Comparison of ENCODE assay signal across 25 cellular contexts in the genomic region with DNA sequence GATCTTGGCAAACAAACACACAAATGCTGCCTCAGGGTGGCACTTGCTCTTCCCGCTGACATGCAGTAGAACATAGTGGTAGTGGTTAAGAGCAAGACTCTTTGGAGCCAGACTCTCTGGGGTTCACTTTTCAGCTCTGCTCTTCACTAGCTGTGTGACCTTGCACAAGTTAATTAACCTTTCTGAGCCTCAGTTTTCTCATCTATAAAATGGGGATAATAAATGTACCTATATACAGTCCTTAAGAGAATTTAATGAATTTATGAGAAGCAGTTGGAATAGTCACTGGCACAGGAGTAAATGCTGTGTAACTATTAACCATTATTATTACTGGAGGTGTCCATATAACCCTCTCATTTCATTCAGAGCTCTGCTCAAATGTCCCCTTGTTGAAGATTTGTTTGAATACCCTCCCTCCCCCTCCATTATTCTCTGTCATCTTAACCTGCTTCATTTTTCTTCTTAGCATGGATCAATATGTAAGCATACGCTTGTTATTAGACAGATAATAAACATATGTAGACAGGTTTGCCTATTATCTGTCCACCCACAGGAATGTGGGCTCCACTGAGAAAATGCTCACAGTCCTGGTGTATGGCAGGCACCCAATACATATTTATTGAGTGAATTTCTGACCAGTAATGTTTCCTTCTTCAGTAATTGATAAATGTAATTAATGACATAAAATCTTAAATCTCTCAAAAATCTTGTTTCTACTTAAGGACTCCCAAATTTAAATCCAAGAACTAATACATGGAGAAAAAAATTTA.
"Had no signal": no experiment of that assay in that cellular context is flagged by ENCODE, and none has a peak within 500 bp of the region (broad histone marks: within the 10 kb centered on the region; RNA-seq: fewer than 3 reads in every experiment).

No MANE protein-coding gene starts in this region.

- DNase-seq: activated CD4-positive, alpha-beta memory T cell treated with anti-CD3 and anti-CD28 coated beads for 36 hours; activated CD4-positive, alpha-beta T cell treated with anti-CD3 and anti-CD28 coated beads, Interleukin-2, amount 10 ng/mL, durations not matched to agents 7 days and 5 days; activated CD4-positive, CD25-positive, alpha-beta regulatory T cell; activated gamma-delta T cell; activated naive CD4-positive, alpha-beta T cell treated with anti-CD3 and anti-CD28 coated beads, Interleukin-2, amount 10 ng/mL, durations not matched to agents 7 days and 5 days; activated naive CD8-positive, alpha-beta T cell treated with anti-CD3 and anti-CD28 coated beads, Interleukin-2, amount 10 ng/mL, durations not matched to agents 7 days and 5 days; activated T-cell treated with anti-CD3 and anti-CD28 coated beads for 4 hours; activated T-cell treated with anti-CD3 and anti-CD28 coated beads, Interleukin-2, amount 50 U/mL, for 48 hours; adrenal gland; anterior cingulate cortex; body of pancreas; central memory CD4-positive, alpha-beta T cell; NCI-H1105 treated with DMSO at 0.1 percent for 48 hours; NCI-H1436 treated with DMSO at 0.1 percent for 48 hours; NCI-H187; NCI-H2081; NCI-H446 treated with DMSO at 0.1 percent for 48 hours; NCI-H524 treated with DMSO at 0.1 percent for 48 hours; NCI-H82; SIG-M5; T-helper 17 cell; T1000 had no signal

- H3K4me1 Mint-ChIP-seq: activated CD4-positive, alpha-beta T cell treated with anti-CD3 and anti-CD28 coated beads, Interleukin-2, amount 10 ng/mL, durations not matched to agents 7 days and 5 days; activated naive CD4-positive, alpha-beta T cell treated with anti-CD3 and anti-CD28 coated beads, Interleukin-2, amount 10 ng/mL, durations not matched to agents 7 days and 5 days; activated naive CD8-positive, alpha-beta T cell treated with anti-CD3 and anti-CD28 coated beads, Interleukin-2, amount 10 ng/mL, durations not matched to agents 7 days and 5 days; activated T-helper 17 cell treated with anti-CD3 and anti-CD28 coated beads, Interleukin-2, amount 50 U/mL, for 72 hours; T-helper 17 cell had no signal

- H3K27ac Mint-ChIP-seq: activated CD4-positive, alpha-beta memory T cell treated with anti-CD3 and anti-CD28 coated beads for 36 hours; activated CD4-positive, alpha-beta T cell treated with anti-CD3 and anti-CD28 coated beads, Interleukin-2, amount 10 ng/mL, durations not matched to agents 7 days and 5 days; activated naive CD4-positive, alpha-beta T cell treated with anti-CD3 and anti-CD28 coated beads, Interleukin-2, amount 10 ng/mL, durations not matched to agents 7 days and 5 days; activated naive CD8-positive, alpha-beta T cell treated with anti-CD3 and anti-CD28 coated beads, Interleukin-2, amount 10 ng/mL, durations not matched to agents 7 days and 5 days; activated T-helper 17 cell treated with anti-CD3 and anti-CD28 coated beads, Interleukin-2, amount 50 U/mL, for 72 hours; T-helper 17 cell had no signal

- H3K36me3 Mint-ChIP-seq: activated naive CD8-positive, alpha-beta T cell treated with anti-CD3 and anti-CD28 coated beads, Interleukin-2, amount 10 ng/mL, durations not matched to agents 7 days and 5 days had no signal

- H3K27me3 ChIP-seq: adrenal gland, body of pancreas had no signal

- H3K27me3 Mint-ChIP-seq: activated CD4-positive, alpha-beta memory T cell treated with anti-CD3 and anti-CD28 coated beads for 36 hours; activated CD4-positive, alpha-beta T cell treated with anti-CD3 and anti-CD28 coated beads, Interleukin-2, amount 10 ng/mL, durations not matched to agents 7 days and 5 days; activated naive CD4-positive, alpha-beta T cell treated with anti-CD3 and anti-CD28 coated beads, Interleukin-2, amount 10 ng/mL, durations not matched to agents 7 days and 5 days; activated naive CD8-positive, alpha-beta T cell treated with anti-CD3 and anti-CD28 coated beads, Interleukin-2, amount 10 ng/mL, durations not matched to agents 7 days and 5 days; activated T-helper 17 cell treated with anti-CD3 and anti-CD28 coated beads, Interleukin-2, amount 50 U/mL, for 72 hours; T-helper 17 cell had no signal

- H3K4me3 Mint-ChIP-seq: activated CD4-positive, alpha-beta memory T cell treated with anti-CD3 and anti-CD28 coated beads for 36 hours; activated CD4-positive, alpha-beta T cell treated with anti-CD3 and anti-CD28 coated beads, Interleukin-2, amount 10 ng/mL, durations not matched to agents 7 days and 5 days; activated naive CD4-positive, alpha-beta T cell treated with anti-CD3 and anti-CD28 coated beads, Interleukin-2, amount 10 ng/mL, durations not matched to agents 7 days and 5 days; activated naive CD8-positive, alpha-beta T cell treated with anti-CD3 and anti-CD28 coated beads, Interleukin-2, amount 10 ng/mL, durations not matched to agents 7 days and 5 days; activated T-helper 17 cell treated with anti-CD3 and anti-CD28 coated beads, Interleukin-2, amount 50 U/mL, for 72 hours; T-helper 17 cell had no signal

- H3K9me3 Mint-ChIP-seq: activated CD4-positive, alpha-beta memory T cell treated with anti-CD3 and anti-CD28 coated beads for 36 hours; activated CD4-positive, alpha-beta T cell treated with anti-CD3 and anti-CD28 coated beads, Interleukin-2, amount 10 ng/mL, durations not matched to agents 7 days and 5 days; activated naive CD4-positive, alpha-beta T cell treated with anti-CD3 and anti-CD28 coated beads, Interleukin-2, amount 10 ng/mL, durations not matched to agents 7 days and 5 days; activated naive CD8-positive, alpha-beta T cell treated with anti-CD3 and anti-CD28 coated beads, Interleukin-2, amount 10 ng/mL, durations not matched to agents 7 days and 5 days; activated T-helper 17 cell treated with anti-CD3 and anti-CD28 coated beads, Interleukin-2, amount 50 U/mL, for 72 hours had no signal

- H3K4me1 ChIP-seq: adrenal gland, body of pancreas had no signal

- H3K9me3 ChIP-seq: adrenal gland, body of pancreas had no signal

- H3K36me3 ChIP-seq: adrenal gland had no signal

- H3K4me3 ChIP-seq: adrenal gland, body of pancreas, coronary artery had no signal

- FAIRE-seq: bronchial epithelial cell had no signal

- ATAC-seq: activated T-helper 17 cell treated with anti-CD3 and anti-CD28 coated beads, Interleukin-2, amount 50 U/mL, for 72 hours; body of pancreas; T-helper 17 cell had no signal
